Comparison of ENCODE assay signal across 9 cellular contexts in genomic region chr18:44098551-44099098, GRCh38.
A peak's percentile ranks its signal among the peaks of the same experiment; 100 is the strongest.
DNase-seq lines count a peak whose midpoint lies in the region; ATAC-seq and TF ChIP-seq lines count a peak whose summit lies in the region.
"Had no signal": no experiment of that assay in that cellular context is flagged by ENCODE, and none has a peak within 500 bp of the region (broad histone marks: within the 10 kb centered on the region; RNA-seq: fewer than 3 reads in every experiment).

No MANE protein-coding gene starts in this region.

- H3K27me3 ChIP-seq in left ventricle myocardium inferior (ENCODE audit: low read depth), result no peaks in the 10 kb centered on the region
- no peaks in the 10 kb centered on the region for H3K27me3 ChIP-seq in right atrium auricular region
- no peaks in the 10 kb centered on the region for H3K27me3 ChIP-seq in NT2/D1 (ENCODE audit: insufficient read depth, insufficient read length)
- no peaks in the 10 kb centered on the region for H3K27me3 ChIP-seq in ovary

- no peak for ATAC-seq in GM21367 (IDR thresholded peaks at IDR 0.05; ENCODE audit: unreplicated experiment)

- no peak for TF ChIP-seq POLR2A in ovary (IDR thresholded peaks at IDR 0.05)

- H3K4me1 ChIP-seq in left ventricle myocardium inferior (no peaks in the 10 kb centered on the region), right atrium auricular region (no peaks in the 10 kb centered on the region), NT2/D1 (ENCODE audit: insufficient read depth, insufficient read length) (no peaks in the 10 kb centered on the region), ovary (ENCODE audit: insufficient read depth) (no peaks in the 10 kb centered on the region)

- 59 to 82% (median 79%) methylated on average over 4 of the region's 4 CpGs for WGBS in ovary, 3 donors

- H3K4me3 ChIP-seq in left ventricle myocardium inferior, result no peak overlapping the region
- H3K4me3 ChIP-seq in right atrium auricular region, result no peak overlapping the region
- no peak overlapping the region for H3K4me3 ChIP-seq in NT2/D1 (ENCODE audit: insufficient read length, low read depth)
- no peak overlapping the region for H3K4me3 ChIP-seq in fibroblast of pulmonary artery (replicated peaks; ENCODE audit: low read depth, low read length)
- no peak overlapping the region for H3K4me3 ChIP-seq in ovary

- DNase-seq in left ventricle myocardium inferior (no peak), right atrium auricular region (ENCODE audit: low spot score) (no peak), NT2/D1 (ENCODE audit: low read depth, low spot score) (peak; percentile 16), fibroblast of pulmonary artery (ENCODE audit: low read depth) (peak; percentile 56), ovary (no peak), nephron progenitor cell (no peak), dedifferentiated amniotic fluid mesenchymal stem cell (ENCODE audit: extremely low spot score) (no peak)
- DNase-seq: Kasumi-1 had no signal

- H3K36me3 ChIP-seq in left ventricle myocardium inferior (no peaks in the 10 kb centered on the region), right atrium auricular region (no peaks in the 10 kb centered on the region), NT2/D1 (ENCODE audit: insufficient read depth, insufficient read length, low read length) (no peaks in the 10 kb centered on the region), ovary (no peaks in the 10 kb centered on the region)

- TF ChIP-seq CTCF in left ventricle myocardium inferior (IDR thresholded peaks at IDR 0.05; ENCODE audit: borderline replicate concordance) (peak; percentile 14), right atrium auricular region (IDR thresholded peaks at IDR 0.05) (peak in 1 of 2 donors; percentile 30), fibroblast of pulmonary artery (IDR thresholded peaks at IDR 0.05; ENCODE audit: low read length, missing control alignments) (peak; percentile 39), ovary (IDR thresholded peaks at IDR 0.05) (no peak), nephron progenitor cell (IDR thresholded peaks at IDR 0.05) (no peak)

- H3K9me3 Mint-ChIP-seq in nephron progenitor cell, result peaks cover 52% of the 10 kb centered on the region

- H3K4me3 Mint-ChIP-seq in nephron progenitor cell, result no peak overlapping the region

- peaks cover 20% of the 10 kb centered on the region for H3K36me3 Mint-ChIP-seq in nephron progenitor cell (ENCODE audit: low read depth)

- no peaks in the 10 kb centered on the region for H3K27me3 Mint-ChIP-seq in nephron progenitor cell (ENCODE audit: low read depth, poor library complexity)

- peaks cover 14% of the 10 kb centered on the region for H3K4me1 Mint-ChIP-seq in nephron progenitor cell

- no peak for TF ChIP-seq EP300 in ovary (IDR thresholded peaks at IDR 0.05)

- H3K9me3 ChIP-seq in left ventricle myocardium inferior (replicated peaks) (peaks cover 3% of the 10 kb centered on the region), right atrium auricular region (no peaks in the 10 kb centered on the region), NT2/D1 (ENCODE audit: insufficient read depth, low read length) (no peaks in the 10 kb centered on the region; the same call in 1 of the 2 replicates), ovary (no peaks in the 10 kb centered on the region)

- H3K27ac Mint-ChIP-seq in nephron progenitor cell, result no peak overlapping the region

- no peak overlapping the region for H3K9ac ChIP-seq in NT2/D1 (ENCODE audit: insufficient read length, low read depth)

- intact Hi-C loops in left ventricle myocardium inferior (cut with micrococcal nuclease) (no loop called here), ovary (cut with DNase I) (no loop called here)

- H3K27ac ChIP-seq in left ventricle myocardium inferior (replicated peaks), result no peak overlapping the region
- no peak overlapping the region for H3K27ac ChIP-seq in right atrium auricular region
- no peak overlapping the region for H3K27ac ChIP-seq in ovary

Comparison
In these comparisons a context has a peak if more than half of its experiments do, and no peak if none do; other contexts are left out.
1. DNase-seq: peak in NT2/D1 (single experiment) and fibroblast of pulmonary artery (single experiment); none in left ventricle myocardium inferior (single experiment), right atrium auricular region (single experiment), ovary (0 of 5), nephron progenitor cell (single experiment) and dedifferentiated amniotic fluid mesenchymal stem cell (single experiment).
2. CTCF ChIP-seq: peak in left ventricle myocardium inferior (single experiment) and fibroblast of pulmonary artery (single experiment); none in ovary (0 of 3) and nephron progenitor cell (single experiment).